ENCODE assay signal across 20 cellular contexts in the genomic region with DNA sequence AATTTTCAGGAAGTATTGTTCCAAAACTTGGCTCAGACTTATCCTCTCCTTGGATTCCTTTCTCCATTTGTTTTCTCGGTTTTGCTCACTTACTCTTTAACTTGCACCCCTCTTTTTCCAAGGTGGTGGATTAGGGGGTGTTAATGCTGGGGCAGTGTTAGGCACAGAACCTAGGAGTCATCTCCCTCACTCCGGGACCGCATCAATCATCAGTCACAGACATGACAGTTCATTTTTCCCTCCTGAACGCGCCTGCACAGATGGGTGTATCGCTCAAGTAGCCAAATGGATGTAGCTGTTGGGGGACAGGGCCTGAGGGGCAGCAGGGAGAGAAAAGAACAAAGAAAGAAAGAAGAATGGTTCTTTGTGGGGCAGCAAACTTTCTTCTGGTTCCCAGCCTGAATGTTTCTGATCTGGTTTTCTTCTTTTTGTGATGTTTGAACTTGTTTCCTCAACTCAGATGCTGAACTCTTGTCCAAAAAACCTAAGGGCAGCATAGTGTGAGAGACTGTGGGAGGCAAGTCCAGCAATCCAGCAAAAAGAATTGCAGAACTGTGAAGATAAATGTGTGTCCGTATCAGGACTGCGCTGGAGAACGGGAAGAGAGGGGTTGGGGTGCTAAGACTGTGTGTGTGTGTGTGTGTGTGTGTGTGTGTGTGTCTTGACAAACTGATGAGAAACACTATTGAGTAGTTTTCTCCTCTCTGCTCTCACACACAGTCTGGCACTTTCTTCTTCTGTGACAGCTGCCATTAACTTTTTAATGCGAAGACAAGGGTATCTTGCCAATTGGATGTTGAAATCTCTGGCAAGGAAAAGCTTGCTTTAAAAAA.
A peak's percentile ranks its signal among the peaks of the same experiment; 100 is the strongest.
DNase-seq lines count a peak whose midpoint lies in the region; ATAC-seq, FAIRE-seq and TF ChIP-seq lines count a peak whose summit lies in the region.
"Had no signal": no experiment of that assay in that cellular context is flagged by ENCODE, and none has a peak within 500 bp of the region (broad histone marks: within the 10 kb centered on the region; RNA-seq: fewer than 3 reads in every experiment).

No MANE protein-coding gene starts in this region.

- H3K4me2 ChIP-seq in endothelial cell of umbilical vein (ENCODE audit: insufficient read depth, low read length) = peak overlapping the region; percentile 58
- no peak overlapping the region for H3K4me2 ChIP-seq in mesenchymal stem cell (ENCODE audit: low read length, poor library complexity, severe bottlenecking)
- H3K4me2 ChIP-seq: smooth muscle cell had no signal

- H2BK12ac ChIP-seq in mesenchymal stem cell (ENCODE audit: low read length in 2 of 2) = no peak overlapping the region

- H2BK5ac ChIP-seq in mesenchymal stem cell (ENCODE audit: low read depth, low read length, poor library complexity, severe bottlenecking) = no peak overlapping the region

- DNase-seq in adipocyte (ENCODE audit: low read depth) (peak; percentile 30), endothelial cell of umbilical vein (ENCODE audit: low read depth, low spot score) (no peak), vagina (ENCODE audit: extremely low spot score in 2 of 2) (no peak), mesenchymal stem cell (no peak), body of pancreas (no peak)
- DNase-seq: activated CD4-positive, alpha-beta T cell treated with anti-CD3 and anti-CD28 coated beads for 4 hours; AML-193; colonic mucosa; COR-L47; foreskin keratinocyte; midbrain; SHP77; stimulated activated CD4-positive, alpha-beta T cell treated with anti-CD3 and anti-CD28 coated beads, Interleukin-2, amount 100 ng/mL, for 48 hours; stimulated activated naive CD4-positive, alpha-beta T cell treated with Interleukin-2 at 50 U/mL for 16 hours; T-cell; thyroid gland had no signal

- H3K36me3 ChIP-seq in adipocyte (ENCODE audit: control insufficient read depth, insufficient read depth, low read length, severe bottlenecking) (no peaks in the 10 kb centered on the region), endothelial cell of umbilical vein (ENCODE audit: control insufficient read depth in 2 of 2, extremely low read depth in 1 of 2, insufficient read depth in 2 of 2, low read length in 2 of 2) (no peaks in the 10 kb centered on the region), mesodermal cell (ENCODE audit: control insufficient read depth, insufficient read depth, low read length) (no peaks in the 10 kb centered on the region), vagina (no peaks in the 10 kb centered on the region), mesenchymal stem cell (ENCODE audit: control insufficient read depth in 1 of 2, insufficient read depth in 2 of 2, low read depth in 1 of 2, low read length in 2 of 2) (peaks cover 6 to 9% of the 10 kb centered on the region in 2 experiments), body of pancreas (replicated peaks in 1 of 2; ENCODE audit: insufficient read depth in 1 of 2, low read depth in 2 of 2) (no peaks in the 10 kb centered on the region)
- H3K36me3 ChIP-seq: colonic mucosa, thyroid gland had no signal

- no peaks in the 10 kb centered on the region for H3K79me2 ChIP-seq in endothelial cell of umbilical vein (ENCODE audit: control insufficient read depth, insufficient read depth, low read length)

- H2AFZ ChIP-seq in endothelial cell of umbilical vein (ENCODE audit: low read depth, low read length) (no peak overlapping the region), mesenchymal stem cell (ENCODE audit: low read depth, low read length) (no peak overlapping the region)

- no peak overlapping the region for H3K27ac ChIP-seq in endothelial cell of umbilical vein (ENCODE audit: insufficient read depth, low read depth, low read length)
- peak overlapping the region; percentile 66 for H3K27ac ChIP-seq in mesodermal cell (ENCODE audit: low read depth, low read length, severe bottlenecking)
- no peak overlapping the region for H3K27ac ChIP-seq in vagina
- H3K27ac ChIP-seq in mesenchymal stem cell (ENCODE audit: low read length, poor library complexity, severe bottlenecking) = no peak overlapping the region
- no peak overlapping the region for H3K27ac ChIP-seq in body of pancreas
- H3K27ac ChIP-seq: colonic mucosa, foreskin keratinocyte, thyroid gland had no signal

- no peak overlapping the region for H4K8ac ChIP-seq in mesenchymal stem cell (ENCODE audit: low read length)

- H3K9me1 ChIP-seq in endothelial cell of umbilical vein (replicated peaks; ENCODE audit: control insufficient read depth, extremely low read depth, insufficient read depth, low read length) = no peaks in the 10 kb centered on the region

- H3K9ac ChIP-seq in adipocyte (ENCODE audit: low read length) = peak overlapping the region; percentile 36
- no peak overlapping the region for H3K9ac ChIP-seq in endothelial cell of umbilical vein (replicated peaks; ENCODE audit: extremely low read depth, insufficient read depth, low read length)
- H3K9ac ChIP-seq in mesenchymal stem cell (ENCODE audit: low read length) = no peak overlapping the region

- H3K14ac ChIP-seq in mesenchymal stem cell (ENCODE audit: low read length in 2 of 2) = peak overlapping the region in 1 of 2 experiments; percentile 77

- intact Hi-C loops in endothelial cell of umbilical vein (cut with micrococcal nuclease) (no loop called here), vagina (cut with DNase I) (no loop called here), body of pancreas (cut with DNase I) (no loop called here)

- POLR2A ChIA-PET in endothelial cell of umbilical vein (lab: Charles Lee) = interaction anchor here (0.7 to 1.1 kb wide), 2 partner anchors 11 to 150 kb away, joined by 3 to 10 read pairs; no protein-coding TSS in a partner anchor

- peaks cover 5% of the 10 kb centered on the region for H3K9me3 ChIP-seq in adipocyte (ENCODE audit: control insufficient read depth, low read length)
- H3K9me3 ChIP-seq in endothelial cell of umbilical vein (replicated peaks; ENCODE audit: control insufficient read depth, insufficient read depth, low read length) = no peaks in the 10 kb centered on the region
- no peaks in the 10 kb centered on the region for H3K9me3 ChIP-seq in mesodermal cell (ENCODE audit: control insufficient read depth, low read length)
- no peaks in the 10 kb centered on the region for H3K9me3 ChIP-seq in vagina
- H3K9me3 ChIP-seq in mesenchymal stem cell (ENCODE audit: control insufficient read depth, low read length) = peaks cover 10% of the 10 kb centered on the region
- H3K9me3 ChIP-seq in body of pancreas = no peaks in the 10 kb centered on the region
- H3K9me3 ChIP-seq: colonic mucosa, thyroid gland had no signal

- CTCF ChIA-PET in endothelial cell of umbilical vein (lab: Charles Lee) = interaction anchor here (1.0 to 2.1 kb wide), 5 partner anchors 8 to 370 kb away, joined by 3 to 18 read pairs (median 5); no protein-coding TSS in a partner anchor

- H3K23ac ChIP-seq in mesenchymal stem cell (ENCODE audit: low read length in 2 of 2) = no peak overlapping the region

- ATAC-seq in HG03521 (IDR thresholded peaks at IDR 0.05; ENCODE audit: unreplicated experiment) (no peak), body of pancreas (no peak)
- ATAC-seq: foreskin keratinocyte; natural killer cell treated with Interleukin-12 subunit alpha and Interleukin-12 subunit beta and Interleukin-15 and Interleukin-18, amount 100 ng/mL, for 72 hours; T-cell had no signal

- H2BK15ac ChIP-seq in mesenchymal stem cell (ENCODE audit: low read depth, poor library complexity, severe bottlenecking) = no peak overlapping the region

- H3K4me3 ChIP-seq in adipocyte (ENCODE audit: low read length) (peak overlapping the region; percentile 63), endothelial cell of umbilical vein (replicated peaks in 1 of 3; ENCODE audit: insufficient read depth in 1 of 3, low read depth in 1 of 3, low read length in 3 of 3) (no peak overlapping the region), mesodermal cell (ENCODE audit: extremely low read depth, insufficient read depth, low read length, poor library complexity, severe bottlenecking) (no peak overlapping the region), vagina (no peak overlapping the region), mesenchymal stem cell (ENCODE audit: insufficient read depth in 1 of 2, low read depth in 1 of 2, low read length in 2 of 2) (no peak overlapping the region), body of pancreas (no peak overlapping the region)
- H3K4me3 ChIP-seq: colonic mucosa, smooth muscle cell, thyroid gland had no signal

- H3K79me1 ChIP-seq in mesenchymal stem cell (replicated peaks; ENCODE audit: low read length, poor library complexity, severe bottlenecking) = no peaks in the 10 kb centered on the region

- no peaks in the 10 kb centered on the region for H3K27me3 ChIP-seq in adipocyte (replicated peaks; ENCODE audit: control insufficient read depth, insufficient read depth, low read length)
- peaks cover 0 to 5% of the 10 kb centered on the region in 2 experiments for H3K27me3 ChIP-seq in endothelial cell of umbilical vein (ENCODE audit: control insufficient read depth in 2 of 2, insufficient read depth in 2 of 2, low read length in 2 of 2)
- no peaks in the 10 kb centered on the region for H3K27me3 ChIP-seq in vagina
- no peaks in the 10 kb centered on the region for H3K27me3 ChIP-seq in mesenchymal stem cell (ENCODE audit: control insufficient read depth in 1 of 2, insufficient read depth in 1 of 2, low read length in 2 of 2)
- H3K27me3 ChIP-seq in body of pancreas = no peaks in the 10 kb centered on the region
- H3K27me3 ChIP-seq: colonic mucosa, foreskin keratinocyte, thyroid gland had no signal

- H2AK5ac ChIP-seq in mesenchymal stem cell (ENCODE audit: low read length, severe bottlenecking) = no peak overlapping the region

- H3K4ac ChIP-seq in mesenchymal stem cell (ENCODE audit: low read depth in 1 of 2, low read length in 2 of 2) = no peak overlapping the region

- H4K91ac ChIP-seq in mesenchymal stem cell (ENCODE audit: low read length) = no peak overlapping the region

- peak overlapping the region in 1 of 2 experiments; percentile 70 for H3K18ac ChIP-seq in mesenchymal stem cell (ENCODE audit: low read depth in 1 of 2, low read length in 2 of 2)

- peaks cover 2% of the 10 kb centered on the region for H4K20me1 ChIP-seq in endothelial cell of umbilical vein (replicated peaks; ENCODE audit: control insufficient read depth, extremely low read depth, insufficient read depth, low read length)

- no peak for FAIRE-seq in endothelial cell of umbilical vein (lab: Jason Lieb, UNC)

- H2BK120ac ChIP-seq in mesenchymal stem cell (ENCODE audit: low read depth, low read length) = no peak overlapping the region

- TF ChIP-seq POLR2A in endothelial cell of umbilical vein (IDR thresholded peaks at IDR 0.05; ENCODE audit: low read depth, low read length) (no peak), vagina (IDR thresholded peaks at IDR 0.05) (no peak), body of pancreas (IDR thresholded peaks at IDR 0.05) (no peak)

- BruUV-seq in endothelial cell of umbilical vein (replicated peaks; lab: Mats Ljungman, UMichigan) = no TSS peak

- 83 to 93% methylated on average over 4 to 6 of the region's 10 CpGs for WGBS in mesodermal cell (ENCODE audit: insufficient coverage in 2 of 2), 2 experiments
- 95% methylated on average over 8 of the region's 10 CpGs for WGBS in mesenchymal stem cell
- 81 to 89% methylated on average over 7 to 10 of the region's 10 CpGs for WGBS in body of pancreas, 2 donors

- TF ChIP-seq CTCF in endothelial cell of umbilical vein (IDR thresholded peaks at IDR 0.05; ENCODE audit: extremely low read depth in 1 of 2, insufficient read depth in 1 of 2, low read depth in 1 of 2, low read length in 2 of 2) (no peak), vagina (IDR thresholded peaks at IDR 0.05) (no peak), body of pancreas (IDR thresholded peaks at IDR 0.05) (no peak)

- dilution Hi-C loops in endothelial cell of umbilical vein (cut with MboI; ENCODE audit: extremely low pct_ligation_motif_present, low sequenced_read_pairs) = no loop called here

- peaks cover 23% of the 10 kb centered on the region for H3K4me1 ChIP-seq in adipocyte (ENCODE audit: control insufficient read depth, insufficient read depth, low read length)
- H3K4me1 ChIP-seq in endothelial cell of umbilical vein (ENCODE audit: control insufficient read depth, extremely low read depth, insufficient read depth, low read length) = peaks cover 14% of the 10 kb centered on the region
- no peaks in the 10 kb centered on the region for H3K4me1 ChIP-seq in mesodermal cell (ENCODE audit: control insufficient read depth, insufficient read depth, low read length, poor library complexity, severe bottlenecking)
- no peaks in the 10 kb centered on the region for H3K4me1 ChIP-seq in vagina
- peaks cover 3% of the 10 kb centered on the region for H3K4me1 ChIP-seq in mesenchymal stem cell (ENCODE audit: control insufficient read depth, insufficient read depth, low read depth, low read length)
- H3K4me1 ChIP-seq in body of pancreas = no peaks in the 10 kb centered on the region
- H3K4me1 ChIP-seq: colonic mucosa, foreskin keratinocyte, thyroid gland had no signal
